In the genomic region with DNA sequence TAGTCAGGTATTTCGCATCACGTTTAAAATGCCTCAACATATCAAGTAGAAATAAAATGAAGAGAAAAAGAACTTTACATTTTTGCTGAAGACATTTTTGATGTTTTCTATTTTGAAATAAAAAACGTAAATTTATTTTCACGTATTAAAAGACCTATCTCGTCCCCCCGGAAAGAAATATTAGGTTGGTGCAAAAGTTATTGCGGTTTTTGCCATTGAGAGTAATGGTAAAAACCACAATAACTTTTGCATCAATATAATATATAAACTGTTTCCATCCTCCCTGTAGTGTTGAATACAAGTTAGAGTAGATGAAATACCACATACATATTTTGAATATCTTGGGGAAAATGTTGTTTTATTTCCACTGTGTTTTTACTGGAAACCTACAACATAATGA, we compare ENCODE assay signal across 1 cellular context.
TF ChIP-seq lines count a peak whose summit lies in the region.

No MANE protein-coding gene starts in this region.

TF ChIP-seq in K562, 482 proteins besides CTCF, POLR2A, EP300 and RAD21:
- TF ChIP-seq, protein P1, sequence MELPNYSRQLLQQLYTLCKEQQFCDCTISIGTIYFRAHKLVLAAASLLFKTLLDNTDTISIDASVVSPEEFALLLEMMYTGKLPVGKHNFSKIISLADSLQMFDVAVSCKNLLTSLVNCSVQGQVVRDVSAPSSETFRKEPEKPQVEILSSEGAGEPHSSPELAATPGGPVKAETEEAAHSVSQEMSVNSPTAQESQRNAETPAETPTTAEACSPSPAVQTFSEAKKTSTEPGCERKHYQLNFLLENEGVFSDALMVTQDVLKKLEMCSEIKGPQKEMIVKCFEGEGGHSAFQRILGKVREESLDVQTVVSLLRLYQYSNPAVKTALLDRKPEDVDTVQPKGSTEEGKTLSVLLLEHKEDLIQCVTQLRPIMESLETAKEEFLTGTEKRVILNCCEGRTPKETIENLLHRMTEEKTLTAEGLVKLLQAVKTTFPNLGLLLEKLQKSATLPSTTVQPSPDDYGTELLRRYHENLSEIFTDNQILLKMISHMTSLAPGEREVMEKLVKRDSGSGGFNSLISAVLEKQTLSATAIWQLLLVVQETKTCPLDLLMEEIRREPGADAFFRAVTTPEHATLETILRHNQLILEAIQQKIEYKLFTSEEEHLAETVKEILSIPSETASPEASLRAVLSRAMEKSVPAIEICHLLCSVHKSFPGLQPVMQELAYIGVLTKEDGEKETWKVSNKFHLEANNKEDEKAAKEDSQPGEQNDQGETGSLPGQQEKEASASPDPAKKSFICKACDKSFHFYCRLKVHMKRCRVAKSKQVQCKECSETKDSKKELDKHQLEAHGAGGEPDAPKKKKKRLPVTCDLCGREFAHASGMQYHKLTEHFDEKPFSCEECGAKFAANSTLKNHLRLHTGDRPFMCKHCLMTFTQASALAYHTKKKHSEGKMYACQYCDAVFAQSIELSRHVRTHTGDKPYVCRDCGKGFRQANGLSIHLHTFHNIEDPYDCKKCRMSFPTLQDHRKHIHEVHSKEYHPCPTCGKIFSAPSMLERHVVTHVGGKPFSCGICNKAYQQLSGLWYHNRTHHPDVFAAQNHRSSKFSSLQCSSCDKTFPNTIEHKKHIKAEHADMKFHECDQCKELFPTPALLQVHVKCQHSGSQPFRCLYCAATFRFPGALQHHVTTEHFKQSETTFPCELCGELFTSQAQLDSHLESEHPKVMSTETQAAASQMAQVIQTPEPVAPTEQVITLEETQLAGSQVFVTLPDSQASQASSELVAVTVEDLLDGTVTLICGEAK (IDR thresholded peaks at IDR 0.05): peak; percentile 71
- TF ChIP-seq, protein P1 (CRISPR knock-in tag; IDR thresholded peaks at IDR 0.05): no peak
- TF ChIP-seq, protein P2, sequence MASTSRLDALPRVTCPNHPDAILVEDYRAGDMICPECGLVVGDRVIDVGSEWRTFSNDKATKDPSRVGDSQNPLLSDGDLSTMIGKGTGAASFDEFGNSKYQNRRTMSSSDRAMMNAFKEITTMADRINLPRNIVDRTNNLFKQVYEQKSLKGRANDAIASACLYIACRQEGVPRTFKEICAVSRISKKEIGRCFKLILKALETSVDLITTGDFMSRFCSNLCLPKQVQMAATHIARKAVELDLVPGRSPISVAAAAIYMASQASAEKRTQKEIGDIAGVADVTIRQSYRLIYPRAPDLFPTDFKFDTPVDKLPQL (IDR thresholded peaks at IDR 0.05; ENCODE audit: extremely low read depth, insufficient read length): no peak
